In genomic region chr2:3575534-3576324, GRCh38 we compare ENCODE assay signal across 8 cellular contexts. TPM values are rescaled to one million over a fixed set of nuclear protein-coding genes. Genes with fewer than 3 reads are reported as not detected.
DNase-seq lines count a peak whose midpoint lies in the region; ATAC-seq, FAIRE-seq and TF ChIP-seq lines count a peak whose summit lies in the region.

No MANE protein-coding gene starts in this region.

- no peaks in the 10 kb centered on the region for H3K9me3 Mint-ChIP-seq in CD4-positive, alpha-beta T cell

- H3K79me2 ChIP-seq in Loucy (ENCODE audit: insufficient read depth, low read length): peaks cover 57% of the 10 kb centered on the region

- peak overlapping the region; percentile 98 for H3K9ac ChIP-seq in Loucy (ENCODE audit: low read depth, low read length, poor library complexity, severe bottlenecking)

- H3K4me3 Mint-ChIP-seq in CD4-positive, alpha-beta T cell: peak overlapping the region; percentile 89

- POLR2A ChIA-PET in CD4-positive, alpha-beta T cell (lab: Charles Lee): interaction anchor here (0.6 to 4.5 kb wide), 7 partner anchors 18 to 199 kb away, joined by 3 to 54 read pairs (median 4); partner anchors contain the start of genes ADI1, EIPR1 and RNASEH1

- H4K20me1 ChIP-seq in Loucy (ENCODE audit: insufficient read depth, low read length, poor library complexity, severe bottlenecking): peaks cover 55% of the 10 kb centered on the region

- no peaks in the 10 kb centered on the region for H3K27me3 Mint-ChIP-seq in CD4-positive, alpha-beta T cell

- peaks cover 45% of the 10 kb centered on the region for H3K36me3 ChIP-seq in Loucy (ENCODE audit: insufficient read depth, low read length)
- peaks cover 13 to 47% of the 10 kb centered on the region in 2 donors for H3K36me3 ChIP-seq in psoas muscle (ENCODE audit: insufficient read depth in 1 of 2, low read depth in 1 of 2)

- 1 to 2% (median 1%) methylated on average over 47 to 54 of the region's 54 CpGs for WGBS in psoas muscle, 3 donors

- peak overlapping the region; percentile 97 for H3K4me2 ChIP-seq in Loucy (ENCODE audit: low read depth, low read length, poor library complexity, severe bottlenecking)

- H3K4me1 Mint-ChIP-seq in CD4-positive, alpha-beta T cell (ENCODE audit: low read depth): peaks cover 46% of the 10 kb centered on the region

- H3K9me2 ChIP-seq in Loucy (replicated peaks; ENCODE audit: low read depth, low read length): no peaks in the 10 kb centered on the region

- DNase-seq in CD4-positive, alpha-beta T cell: peak in 6 of 10 experiments; percentile 18 to 30 (median 24)
- peak; percentile 25 for DNase-seq in activated effector memory CD4-positive, alpha-beta T cell treated with Interleukin-2 at 50 U/mL for 16 hours
- DNase-seq in glomerular visceral epithelial cell (ENCODE audit: extremely low spot score): peak; percentile 9
- DNase-seq in psoas muscle: peak in 1 of 2 donors; percentile 23
- no peak for DNase-seq in foreskin melanocyte
- DNase-seq in GM12892 (ENCODE audit: insufficient read length): no peak

- peak; percentile 43 for ATAC-seq in CD4-positive, alpha-beta T cell (ENCODE audit: poor library complexity)
- ATAC-seq in GM21619 (IDR thresholded peaks at IDR 0.05; ENCODE audit: unreplicated experiment) (peak; percentile 23), psoas muscle (peak; percentile 25 to 54 (median 42))

- peak overlapping the region; percentile 97 for H3K4me3 ChIP-seq in Loucy (ENCODE audit: low read length, poor library complexity, severe bottlenecking)
- peak overlapping the region; percentile 92 for H3K4me3 ChIP-seq in psoas muscle

- H3K4me1 ChIP-seq in Loucy (ENCODE audit: insufficient read depth, low read length, poor library complexity, severe bottlenecking) (peaks cover 40% of the 10 kb centered on the region), psoas muscle (peaks cover 27% of the 10 kb centered on the region)

- H3K27ac ChIP-seq in CD4-positive, alpha-beta T cell (ENCODE audit: low read depth, low read length): peak overlapping the region; percentile 76
- H3K27ac ChIP-seq in psoas muscle: peak overlapping the region; percentile 84

- no peak for FAIRE-seq in GM12892 (lab: Jason Lieb, UNC)

- no peaks in the 10 kb centered on the region for H3F3A ChIP-seq in Loucy (ENCODE audit: low read depth)

- CTCF ChIA-PET in CD4-positive, alpha-beta T cell (lab: Charles Lee): no interaction called here

- no peak for TF ChIP-seq CTCF in CD4-positive, alpha-beta T cell (IDR thresholded peaks at IDR 0.05)
- TF ChIP-seq CTCF in Loucy (conservative IDR thresholded peaks at IDR 0.05; ENCODE audit: low read length): no peak
- no peak for TF ChIP-seq CTCF in psoas muscle (IDR thresholded peaks at IDR 0.05)

- no peaks in the 10 kb centered on the region for H3K27me3 ChIP-seq in CD4-positive, alpha-beta T cell (ENCODE audit: control insufficient read depth, insufficient read depth, low read length)
- H3K27me3 ChIP-seq in Loucy (ENCODE audit: insufficient read depth, low read length, poor library complexity, severe bottlenecking) (peaks cover 10% of the 10 kb centered on the region), psoas muscle (ENCODE audit: insufficient read depth in 3 of 3, low read length in 2 of 3) (no peaks in the 10 kb centered on the region)

- TF ChIP-seq POLR2A in GM12892 (IDR thresholded peaks at IDR 0.05; ENCODE audit: low read depth, low read length): no peak

- no peaks in the 10 kb centered on the region for H3K9me3 ChIP-seq in CD4-positive, alpha-beta T cell (ENCODE audit: control insufficient read depth, low read length)
- H3K9me3 ChIP-seq in Loucy (ENCODE audit: insufficient read depth, low read depth, low read length): no peaks in the 10 kb centered on the region
- H3K9me3 ChIP-seq in psoas muscle: no peaks in the 10 kb centered on the region

- peaks cover 57% of the 10 kb centered on the region for H3K36me3 Mint-ChIP-seq in CD4-positive, alpha-beta T cell (ENCODE audit: low read depth)

- intact Hi-C loops in CD4-positive, alpha-beta T cell (cut with DNase I, micrococcal nuclease): loop anchor here (1.0 to 10.0 kb wide), 7 partner anchors 17 to 963 kb away; partner anchors contain the start of genes RNASEH1 (in 2 of the 2), ADI1 (in 1 of the 2), ALLC (in 1 of the 2) and TRAPPC12 (in 1 of the 2)
- intact Hi-C loops in psoas muscle (cut with DNase I): loop anchor here (2.0 to 10.0 kb wide), 3 partner anchors 17 to 201 kb away; partner anchors contain the start of genes RNASEH1 (in 2 of the 2), EIPR1 (in 1 of the 2) and TRAPPC12 (in 1 of the 2)

- H3K27ac Mint-ChIP-seq in CD4-positive, alpha-beta T cell: peak overlapping the region; percentile 93

- H2AFZ ChIP-seq in Loucy (ENCODE audit: low read length): peak overlapping the region; percentile 77

RNA-seq across cellular contexts. Expression of gene RPS7, which starts 0.7 kb away (rescaled TPM):
- 1,000 to 10,000 TPM; 2,016 to 2,098 TPM for total RNA-seq in CD4-positive, alpha-beta T cell
- total RNA-seq in psoas muscle: 100 to 1,000 TPM; 471 to 725 (median 638) TPM
- polyA plus RNA-seq in psoas muscle: 1,000 to 10,000 TPM; 1,251 to 1,967 (median 1,335) TPM
- polyA plus RNA-seq in GM12892 (2012; ENCODE audit: missing spikeins): 4,194 TPM

RNA-seq across cellular contexts. Expression of gene RNASEH1, which starts 17.6 kb away (rescaled TPM):
- 10 to 100 TPM; 31.5 to 31.9 TPM for total RNA-seq in CD4-positive, alpha-beta T cell
- total RNA-seq in psoas muscle: 10 to 100 TPM; 15.6 to 32.4 (median 20.9) TPM
- 10 to 100 TPM; 11.5 to 45.6 (median 21.1) TPM for polyA plus RNA-seq in psoas muscle
- polyA plus RNA-seq in GM12892 (2012; ENCODE audit: missing spikeins): 14.1 TPM

RNA-seq across cellular contexts. Expression of gene COLEC11, which starts 19.2 kb away (rescaled TPM):
- total RNA-seq in CD4-positive, alpha-beta T cell: under 1 TPM in 1 of 2 experiments, not detected in 1; 0.47 TPM
- under 1 TPM in 3 of 4 donors, not detected in 1; 0.22 to 0.79 (median 0.40) TPM for total RNA-seq in psoas muscle
- 1 to 10 TPM in 1 of 3 donors, under 1 TPM in 2; 0.23 to 1.0 (median 0.35) TPM for polyA plus RNA-seq in psoas muscle
- polyA plus RNA-seq in GM12892 (2012; ENCODE audit: missing spikeins): 0.83 TPM

RNA-seq across cellular contexts. Expression of gene ADI1, which starts 56.4 kb away (rescaled TPM):
- 10 to 100 TPM; 28.4 to 30.2 TPM for total RNA-seq in CD4-positive, alpha-beta T cell
- 100 to 1,000 TPM in 2 of 4 donors, 10 to 100 TPM in 2; 42.5 to 137 (median 76.1) TPM for total RNA-seq in psoas muscle
- polyA plus RNA-seq in psoas muscle: 10 to 100 TPM; 42.7 to 95.0 (median 43.7) TPM
- polyA plus RNA-seq in GM12892 (2012; ENCODE audit: missing spikeins): 15.3 TPM

Comparison
In these comparisons a context has a peak if more than half of its experiments do, and no peak if none do; other contexts are left out.
1. DNase-seq: peak in CD4-positive, alpha-beta T cell (6 of 10), activated effector memory CD4-positive, alpha-beta T cell treated with Interleukin-2 at 50 U/mL for 16 hours (single experiment) and glomerular visceral epithelial cell (single experiment); none in foreskin melanocyte (single experiment) and GM12892 (single experiment).
2. Peak in every context shown above with its lines, with median percentiles within 50 percentile points of each other: ATAC-seq.